Comparison of ENCODE assay signal across 8 cellular contexts in the genomic region with DNA sequence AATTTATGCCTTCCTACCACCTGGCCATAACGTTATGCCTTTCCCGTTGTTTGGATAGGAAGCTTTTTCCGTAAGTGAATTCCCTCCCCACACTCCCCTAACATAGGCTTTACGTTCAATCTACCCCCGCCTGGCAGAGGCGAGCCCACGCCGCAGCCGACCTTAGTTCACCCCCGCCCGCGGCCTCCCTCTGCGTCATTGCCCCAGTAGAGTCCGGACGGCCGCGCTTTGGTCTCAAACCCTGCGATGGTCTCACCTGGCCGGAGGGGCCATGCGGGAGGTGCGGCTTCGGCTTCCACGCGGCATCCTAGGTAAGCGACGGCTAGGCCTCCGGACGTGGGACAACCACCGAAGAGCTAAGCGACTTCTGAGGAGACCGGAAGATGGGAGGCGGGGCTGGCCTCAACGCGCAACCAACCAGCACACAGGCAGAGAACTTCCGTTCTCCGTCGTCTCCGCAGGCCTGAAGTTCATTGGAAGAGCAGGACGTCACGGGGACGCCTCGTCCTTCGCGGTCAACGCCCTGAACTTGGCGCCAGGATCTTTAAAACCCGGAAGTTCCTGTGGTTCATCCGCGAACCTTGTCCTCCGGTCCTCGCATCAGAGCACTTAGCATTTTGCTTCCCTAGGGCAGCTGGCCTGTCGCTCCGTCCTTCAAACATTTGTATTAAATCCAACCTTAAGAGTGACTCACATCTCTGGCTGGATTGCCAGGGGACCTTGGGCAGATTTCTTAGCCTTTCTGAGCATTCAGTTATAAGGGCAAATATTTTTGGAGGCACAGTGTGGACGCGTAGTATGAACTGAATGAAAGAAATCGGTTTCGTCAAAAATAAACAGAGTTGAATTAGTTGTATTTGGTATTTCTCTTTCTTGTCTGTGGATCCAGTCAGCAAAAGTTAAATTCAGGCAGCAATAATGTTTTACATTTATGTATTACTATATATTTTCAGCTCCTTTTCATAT. TPM values are rescaled to one million over a fixed set of nuclear protein-coding genes. Genes with fewer than 3 reads are reported as not detected.
DNase-seq lines count a peak whose midpoint lies in the region; ATAC-seq and TF ChIP-seq lines count a peak whose summit lies in the region.

A gene with protein sequence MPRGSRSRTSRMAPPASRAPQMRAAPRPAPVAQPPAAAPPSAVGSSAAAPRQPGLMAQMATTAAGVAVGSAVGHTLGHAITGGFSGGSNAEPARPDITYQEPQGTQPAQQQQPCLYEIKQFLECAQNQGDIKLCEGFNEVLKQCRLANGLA (minus strand): TSS at position 369 of the 966 bp plus-strand sequence. CDS start 63 bp downstream, at position 306.

- H3K36me3 ChIP-seq in OCI-LY1 (ENCODE audit: insufficient read depth, low read length) = peaks cover 44% of the 10 kb centered on the region
- H3K36me3 ChIP-seq in endodermal cell (ENCODE audit: control insufficient read depth, insufficient read depth, low read length) = peaks cover 30% of the 10 kb centered on the region

- 8 to 21% methylated on average over 17 to 57 of the region's 57 CpGs for WGBS in endodermal cell (ENCODE audit: insufficient coverage in 1 of 2, insufficient read length in 1 of 2), 2 experiments

- peak within 1 kb of the TSS; percentile 66 for H3K27ac Mint-ChIP-seq in endodermal cell

- H3K27ac ChIP-seq in OCI-LY1 (ENCODE audit: low read depth, low read length, poor library complexity, severe bottlenecking) (peak within 1 kb of the TSS; percentile 48), endodermal cell (ENCODE audit: low read depth, low read length) (peak within 1 kb of the TSS; percentile 40)

- H3K4me3 Mint-ChIP-seq in endodermal cell = peak within 1 kb of the TSS; percentile 66

- H2AFZ ChIP-seq in OCI-LY1 (ENCODE audit: low read length) = peak within 1 kb of the TSS; percentile 74

- peak; percentile 99 for ATAC-seq in GM21515 (IDR thresholded peaks at IDR 0.05; ENCODE audit: unreplicated experiment)

- peaks cover 19% of the 10 kb centered on the region for H3K79me2 ChIP-seq in OCI-LY1 (ENCODE audit: insufficient read depth, low read length)

- H3K9me2 ChIP-seq in OCI-LY1 (ENCODE audit: low read depth, low read length) = no peaks in the 10 kb centered on the region

- no peaks in the 10 kb centered on the region for H3F3A ChIP-seq in OCI-LY1 (ENCODE audit: insufficient read depth, low read length)

- H3K27me3 Mint-ChIP-seq in endodermal cell (ENCODE audit: insufficient read depth) = peaks cover 2% of the 10 kb centered on the region

- H3K4me1 Mint-ChIP-seq in endodermal cell = no peaks in the 10 kb centered on the region

- peak within 1 kb of the TSS; percentile 83 for H3K9ac ChIP-seq in OCI-LY1 (ENCODE audit: low read length)
- H3K9ac ChIP-seq in endodermal cell (ENCODE audit: extremely low read depth, low read length, poor library complexity, severe bottlenecking) = peak within 1 kb of the TSS; percentile 90

- H3K4me3 ChIP-seq in OCI-LY1 (ENCODE audit: low read depth, low read length, poor library complexity, severe bottlenecking) (peak within 1 kb of the TSS; percentile 85), endodermal cell (ENCODE audit: low read length) (peak within 1 kb of the TSS; percentile 99), mononuclear cell (ENCODE audit: low read length) (peak within 1 kb of the TSS; percentile 98)

- no peaks in the 10 kb centered on the region for H3K27me3 ChIP-seq in OCI-LY1 (ENCODE audit: insufficient read depth, low read length)
- H3K27me3 ChIP-seq in endodermal cell (ENCODE audit: control insufficient read depth, insufficient read depth, low read length, poor library complexity, severe bottlenecking) = no peaks in the 10 kb centered on the region
- H3K27me3 ChIP-seq in mononuclear cell (ENCODE audit: insufficient read depth, low read length) = no peaks in the 10 kb centered on the region

- 0 out of 2 replicates have a peak, but pooled peaks cover 5% of the 10 kb centered on the region for H3K9me3 ChIP-seq in OCI-LY1 (ENCODE audit: low read length)
- peaks cover 11% of the 10 kb centered on the region for H3K9me3 ChIP-seq in endodermal cell (ENCODE audit: control insufficient read depth, low read length)
- no peaks in the 10 kb centered on the region for H3K9me3 ChIP-seq in mononuclear cell (ENCODE audit: low read depth, low read length)

- peaks cover 78% of the 10 kb centered on the region for H3K9me3 Mint-ChIP-seq in endodermal cell

- H3K4me1 ChIP-seq in OCI-LY1 (ENCODE audit: insufficient read depth, low read length, severe bottlenecking) (peaks cover 23% of the 10 kb centered on the region), endodermal cell (ENCODE audit: control insufficient read depth, insufficient read depth, low read length) (no peaks in the 10 kb centered on the region), mononuclear cell (ENCODE audit: insufficient read depth, low read length) (peaks cover 21% of the 10 kb centered on the region)

- 0 out of 2 replicates have a peak, but pooled peaks cover 3% of the 10 kb centered on the region for H4K20me1 ChIP-seq in OCI-LY1 (ENCODE audit: insufficient read depth, low read length)

- TF ChIP-seq CTCF in OCI-LY1 (IDR thresholded peaks at IDR 0.05; ENCODE audit: low read length) = no peak
- TF ChIP-seq CTCF in endodermal cell (conservative IDR thresholded peaks at IDR 0.05) = no peak

- H3K4me2 ChIP-seq in OCI-LY1 (ENCODE audit: low read length) = peak within 1 kb of the TSS; percentile 82

- no peaks in the 10 kb centered on the region for H3K36me3 Mint-ChIP-seq in endodermal cell (ENCODE audit: low read depth)

- DNase-seq in D341Med (ENCODE audit: low spot score) = peak; percentile 97
- peak; percentile 98 for DNase-seq in HuH-7 (ENCODE audit: low spot score)
- DNase-seq in activated CD8-positive, alpha-beta memory T cell treated with anti-CD3 and anti-CD28 coated beads, Interleukin-2, amount 50 U/mL, for 24 hours (ENCODE audit: extremely low read depth) = peak; percentile 84
- peak; percentile 78 for DNase-seq in endodermal cell
- DNase-seq in stimulated activated CD8-positive, alpha-beta memory T cell treated with anti-CD3 and anti-CD28 coated beads, Interleukin-4, amount 100 ng/mL, for 1 hour (ENCODE audit: low read depth in 2 of 2, low spot score in 1 of 2) = peak; percentile 72 to 87

RNA-seq across cellular contexts. Expression of the gene that starts here (rescaled TPM):
- 10 to 100 TPM; 44.7 to 88.8 TPM for total RNA-seq in endodermal cell
- 247 TPM for polyA plus RNA-seq in endodermal cell (2013, experiment 1 of 2)
- polyA plus RNA-seq in endodermal cell (2013, experiment 2 of 2) = 233 TPM
- total RNA-seq in mononuclear cell = 215 TPM

Comparison
In these comparisons a context has a peak if more than half of its experiments do, and no peak if none do; other contexts are left out.
1. Peak in every context shown above with its lines: DNase-seq, ATAC-seq, H3K4me3 ChIP-seq and H3K27ac ChIP-seq.